Comparison of ENCODE assay signal across 9 cellular contexts in the genomic region with DNA sequence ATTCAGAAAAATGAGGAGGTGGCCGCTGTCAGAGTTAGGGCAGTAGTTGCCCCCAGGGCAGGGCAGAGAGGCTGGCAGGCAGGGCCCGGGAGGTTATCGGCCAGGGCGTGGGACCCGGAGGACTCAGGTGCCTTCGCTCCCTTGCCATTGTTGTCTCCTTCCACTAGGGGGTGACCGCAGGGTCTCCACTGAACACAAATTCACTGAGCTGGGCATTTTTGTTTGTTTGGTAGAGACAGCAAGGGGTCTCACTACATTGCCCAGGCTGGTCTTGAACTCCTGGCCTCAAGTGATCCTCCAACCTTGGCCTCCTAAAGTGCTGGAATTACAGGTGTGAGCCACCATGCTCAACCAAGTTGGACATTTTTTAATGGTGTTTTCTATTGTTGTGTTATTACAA.
DNase-seq lines count a peak whose midpoint lies in the region; TF ChIP-seq lines count a peak whose summit lies in the region.
"Had no signal": no experiment of that assay in that cellular context is flagged by ENCODE, and none has a peak within 500 bp of the region (broad histone marks: within the 10 kb centered on the region; RNA-seq: fewer than 3 reads in every experiment).

No MANE protein-coding gene starts in this region.

- peak overlapping the region; percentile 35 for H3K27ac ChIP-seq in neutrophil

- in situ Hi-C loops in KBM-7 (cut with MboI; ENCODE audit: low pct_unique_long_range_greater_than_20kb, low sequenced_read_pairs), result no loop called here
- in situ Hi-C loops in astrocyte of the spinal cord (cut with HindIII; ENCODE audit: low sequenced_read_pairs), result no loop called here

- peak; percentile 53 for TF ChIP-seq CTCF in astrocyte of the spinal cord (IDR thresholded peaks at IDR 0.05; ENCODE audit: low read depth, low read length)
- peak; percentile 28 for TF ChIP-seq CTCF in neutrophil (IDR thresholded peaks at IDR 0.05)

- H3K4me3 ChIP-seq in astrocyte of the spinal cord (ENCODE audit: low read depth, low read length) (no peak overlapping the region), neutrophil (ENCODE audit: low read depth in 1 of 2, low read length in 1 of 2) (no peak overlapping the region)

- no peaks in the 10 kb centered on the region for H3K27me3 ChIP-seq in neutrophil

- H3K9me3 ChIP-seq in neutrophil, result no peaks in the 10 kb centered on the region

- DNase-seq in NCI-H146 (lab: John Stamatoyannopoulos, UW), result peak; percentile 11
- DNase-seq in NCI-H146 treated with DMSO at 0.1 percent for 48 hours (lab: John Stamatoyannopoulos, UW; ENCODE audit: unreplicated experiment), result no peak
- DNase-seq in KBM-7, result peak; percentile 26
- DNase-seq in astrocyte of the spinal cord (ENCODE audit: low read depth, low spot score), result no peak
- no peak for DNase-seq in SW 1271 (lab: John Stamatoyannopoulos, UW)
- no peak for DNase-seq in NCI-H1436 (lab: John Stamatoyannopoulos, UW)
- DNase-seq in posterior cingulate gyrus, result no peak
- DNase-seq: NCI-H1092 had no signal

- intact Hi-C loops in posterior cingulate gyrus (cut with DNase I), result no loop called here

- H3K36me3 ChIP-seq in neutrophil, result peaks cover 74% of the 10 kb centered on the region

- no peaks in the 10 kb centered on the region for H3K4me1 ChIP-seq in neutrophil (ENCODE audit: control insufficient read depth in 1 of 2, insufficient read depth in 1 of 2, low read depth in 1 of 2, low read length in 1 of 2)

Comparison
In these comparisons a context has a peak if more than half of its experiments do, and no peak if none do; other contexts are left out.
1. DNase-seq: peak in NCI-H146 (single experiment) and KBM-7 (single experiment); none in NCI-H146 treated with DMSO at 0.1 percent for 48 hours (single experiment), astrocyte of the spinal cord (single experiment), SW 1271 (0 of 2), NCI-H1436 (single experiment) and posterior cingulate gyrus (0 of 10).